In the genomic region with DNA sequence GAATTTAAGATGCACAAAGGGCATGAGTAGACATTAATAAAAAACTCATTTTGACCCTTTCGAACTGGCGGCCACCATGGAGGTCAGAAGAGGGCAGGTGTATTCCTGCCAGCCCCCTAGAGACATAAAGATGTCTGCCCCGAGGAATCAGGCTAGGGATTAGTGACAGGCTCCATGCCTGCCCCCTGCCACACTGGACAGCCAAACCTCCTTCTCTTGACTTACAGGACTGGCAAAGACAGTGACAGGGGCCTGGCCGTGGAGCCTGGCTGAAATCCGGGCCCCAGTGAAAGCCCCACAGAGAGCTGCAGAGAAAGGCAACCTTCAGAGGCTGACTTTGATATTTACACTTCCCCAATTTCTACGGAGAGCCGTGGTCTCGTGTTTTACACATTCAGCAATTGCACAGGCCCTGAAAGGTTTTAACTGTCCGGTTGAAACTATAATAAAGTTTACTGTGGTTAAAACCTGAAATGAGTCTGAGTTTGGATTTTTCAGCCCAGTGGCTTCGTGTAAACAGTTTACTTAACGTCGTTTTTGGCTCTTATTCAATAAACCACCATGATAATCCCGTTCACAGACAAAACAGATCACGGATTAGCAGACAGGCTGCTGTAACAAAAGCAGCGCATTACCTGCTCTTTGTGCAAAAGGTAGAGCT, we compare ENCODE assay signal across 13 cellular contexts.
A peak's percentile ranks its signal among the peaks of the same experiment; 100 is the strongest.
DNase-seq lines count a peak whose midpoint lies in the region; ATAC-seq and TF ChIP-seq lines count a peak whose summit lies in the region.
"Had no signal": no experiment of that assay in that cellular context is flagged by ENCODE, and none has a peak within 500 bp of the region (broad histone marks: within the 10 kb centered on the region; RNA-seq: fewer than 3 reads in every experiment).

No MANE protein-coding gene starts in this region.

- H3K27me3 ChIP-seq in hepatocyte: no peaks in the 10 kb centered on the region
- no peaks in the 10 kb centered on the region for H3K27me3 ChIP-seq in aorta (ENCODE audit: control insufficient read depth in 1 of 2, insufficient read depth in 2 of 2, low read length in 1 of 2)

- H3K4me2 ChIP-seq in hepatocyte: peak overlapping the region; percentile 58
- H3K4me2 ChIP-seq: KMS-11 had no signal

- H3K27me3 Mint-ChIP-seq in activated naive CD8-positive, alpha-beta T cell treated with anti-CD3 and anti-CD28 coated beads, Interleukin-2, amount 50 U/mL, for 24 hours: no peaks in the 10 kb centered on the region
- H3K27me3 Mint-ChIP-seq: central memory CD8-positive, alpha-beta T cell had no signal

- TF ChIP-seq CTCF in GM10248 (IDR thresholded peaks at IDR 0.05; ENCODE audit: control extremely low read depth, extremely low read depth, low read depth, missing control alignments): no peak
- TF ChIP-seq CTCF in hepatocyte (IDR thresholded peaks at IDR 0.05; ENCODE audit: poor library complexity): no peak

- H3K9me3 Mint-ChIP-seq in activated naive CD8-positive, alpha-beta T cell treated with anti-CD3 and anti-CD28 coated beads, Interleukin-2, amount 50 U/mL, for 24 hours: peaks cover 27% of the 10 kb centered on the region

- H3K4me1 ChIP-seq in hepatocyte (ENCODE audit: insufficient read depth): peaks cover 9% of the 10 kb centered on the region
- no peaks in the 10 kb centered on the region for H3K4me1 ChIP-seq in aorta (ENCODE audit: control insufficient read depth in 1 of 2, insufficient read depth in 2 of 2, low read length in 2 of 2)

- no peaks in the 10 kb centered on the region for H4K20me1 ChIP-seq in hepatocyte (ENCODE audit: insufficient read depth, poor library complexity, severe bottlenecking)

- DNase-seq in GM10248 (ENCODE audit: extremely low spot score) (peak; percentile 40), hepatocyte (ENCODE audit: low spot score) (no peak), head of caudate nucleus (no peak), aorta (no peak), NCI-H526 (lab: John Stamatoyannopoulos, UW) (no peak)
- DNase-seq in activated naive CD8-positive, alpha-beta T cell treated with anti-CD3 and anti-CD28 coated beads, Interleukin-2, amount 50 U/mL, for 24 hours: no peak
- DNase-seq: SIG-M5 had no signal

- no peaks in the 10 kb centered on the region for H3K79me2 ChIP-seq in hepatocyte

- no peaks in the 10 kb centered on the region for H3K4me1 Mint-ChIP-seq in activated naive CD8-positive, alpha-beta T cell treated with anti-CD3 and anti-CD28 coated beads, Interleukin-2, amount 50 U/mL, for 24 hours
- H3K4me1 Mint-ChIP-seq: central memory CD8-positive, alpha-beta T cell had no signal

- ATAC-seq in GM19468 (IDR thresholded peaks at IDR 0.05; ENCODE audit: extremely low read depth, unreplicated experiment) (peak; percentile 44), HG03175 (IDR thresholded peaks at IDR 0.05; ENCODE audit: unreplicated experiment) (peak; percentile 73), aorta (ENCODE audit: low FRiP score) (no peak)
- ATAC-seq in activated naive CD8-positive, alpha-beta T cell treated with anti-CD3 and anti-CD28 coated beads, Interleukin-2, amount 50 U/mL, for 24 hours: no peak
- ATAC-seq: activated CD4-positive, CD25-positive, alpha-beta regulatory T cell treated with anti-CD3 and anti-CD28 coated beads, Interleukin-2, amount 50 U/mL, for 24 hours had no signal

- H2AFZ ChIP-seq in hepatocyte: no peak overlapping the region

- no peaks in the 10 kb centered on the region for H3K9me2 ChIP-seq in hepatocyte (replicated peaks; ENCODE audit: insufficient read depth)

- POLR2A ChIA-PET in GM10248 (lab: Yijun Ruan, JAX): no interaction called here

- intact Hi-C loops in head of caudate nucleus (cut with DNase I): no loop called here
- intact Hi-C loops in aorta (cut with DNase I): no loop called here

- peak overlapping the region; percentile 43 for H3K27ac ChIP-seq in hepatocyte
- no peak overlapping the region for H3K27ac ChIP-seq in aorta (ENCODE audit: low read depth in 1 of 2, low read length in 2 of 2)
- H3K27ac ChIP-seq: KMS-11 had no signal

- H3K27ac Mint-ChIP-seq in activated naive CD8-positive, alpha-beta T cell treated with anti-CD3 and anti-CD28 coated beads, Interleukin-2, amount 50 U/mL, for 24 hours: no peak overlapping the region
- H3K27ac Mint-ChIP-seq: activated T-helper 2 cell treated with anti-CD3 and anti-CD28 coated beads, Interferon-gamma antibody, Interleukin-2, Interleukin-4, amounts not matched to agents 10 μg/mL and 5 μg/mL and 100 μg/mL, durations not matched to agents 14 hours and 24 hours and 36 hours had no signal

- no peaks in the 10 kb centered on the region for H3K36me3 Mint-ChIP-seq in activated naive CD8-positive, alpha-beta T cell treated with anti-CD3 and anti-CD28 coated beads, Interleukin-2, amount 50 U/mL, for 24 hours (ENCODE audit: low read depth)

- H3K36me3 ChIP-seq in hepatocyte (replicated peaks; ENCODE audit: insufficient read depth, low read depth): no peaks in the 10 kb centered on the region
- H3K36me3 ChIP-seq in aorta (ENCODE audit: control insufficient read depth in 1 of 2, insufficient read depth in 2 of 2, low read length in 1 of 2): no peaks in the 10 kb centered on the region

- WGBS in hepatocyte (ENCODE audit: low lambda C conversion rate, missing lambda C conversion rate): 42% methylated on average over 15 of the region's 15 CpGs
- 77 to 79% methylated on average over 15 of the region's 15 CpGs for WGBS in aorta, 2 donors

- CTCF ChIA-PET in GM10248 (lab: Yijun Ruan, JAX): interaction anchor here (1.2 to 1.3 kb wide), 2 partner anchors 8 to 320 kb away, joined by 4 to 9 read pairs; no protein-coding TSS in a partner anchor

- no peak overlapping the region for H3K4me3 Mint-ChIP-seq in activated naive CD8-positive, alpha-beta T cell treated with anti-CD3 and anti-CD28 coated beads, Interleukin-2, amount 50 U/mL, for 24 hours
- H3K4me3 Mint-ChIP-seq: central memory CD8-positive, alpha-beta T cell had no signal

- H3K4me3 ChIP-seq in hepatocyte (no peak overlapping the region), aorta (ENCODE audit: low read length in 2 of 2) (no peak overlapping the region)

- no peaks in the 10 kb centered on the region for H3K9me3 ChIP-seq in hepatocyte (ENCODE audit: low read depth)
- H3K9me3 ChIP-seq in aorta (ENCODE audit: control insufficient read depth, low read length): no peaks in the 10 kb centered on the region

Comparison
In these comparisons a context has a peak if more than half of its experiments do, and no peak if none do; other contexts are left out.
1. ATAC-seq: peak in GM19468 (single experiment) and HG03175 (single experiment); none in aorta (single experiment) and activated naive CD8-positive, alpha-beta T cell treated with anti-CD3 and anti-CD28 coated beads, Interleukin-2, amount 50 U/mL, for 24 hours (single experiment).